8 cellular contexts compared by ENCODE assay signal in the genomic region with DNA sequence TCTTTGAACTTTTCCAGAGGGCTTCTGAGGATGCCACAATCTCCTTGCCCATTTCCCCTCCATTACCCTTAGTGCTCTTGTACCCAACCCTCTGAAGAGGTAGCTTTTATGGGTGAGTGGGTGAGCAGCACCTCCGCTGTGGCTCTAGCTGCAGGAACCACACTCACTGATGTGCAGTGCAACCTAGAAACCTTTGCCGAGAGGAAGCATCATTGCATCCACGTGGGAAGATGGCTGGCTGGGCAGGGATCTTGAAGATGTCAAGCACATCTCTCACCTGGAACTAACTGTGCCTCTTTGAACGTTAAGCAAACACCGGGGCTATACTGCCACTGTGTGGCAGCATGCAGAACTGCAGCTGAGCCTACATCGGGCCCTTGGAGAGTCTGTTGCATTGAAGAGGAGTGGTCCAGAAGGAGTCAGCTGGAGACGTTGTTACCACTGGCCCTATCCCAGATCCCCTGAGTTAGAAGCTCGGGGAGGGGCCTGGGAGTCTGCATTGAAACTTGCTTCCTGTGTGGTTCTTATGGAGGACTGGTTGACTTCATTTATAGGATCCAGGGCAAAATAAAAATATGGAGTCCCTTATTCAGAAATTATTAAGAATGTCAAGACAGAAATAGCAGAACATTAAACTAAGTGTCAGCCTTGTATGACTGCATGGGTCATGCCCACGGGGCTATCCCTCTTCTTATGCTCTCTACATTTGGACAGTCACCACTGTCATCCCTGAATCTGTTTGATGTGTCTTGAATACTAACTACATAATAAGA. TPM values are rescaled to one million over a fixed set of nuclear protein-coding genes. Genes with fewer than 3 reads are reported as not detected.
DNase-seq lines count a peak whose midpoint lies in the region; ATAC-seq, FAIRE-seq and TF ChIP-seq lines count a peak whose summit lies in the region.

No MANE protein-coding gene starts in this region.

- no peak overlapping the region for H4K91ac ChIP-seq in neuronal stem cell (ENCODE audit: low read depth, low read length, poor library complexity)

- POLR2A ChIA-PET in Panc1 (lab: Charles Lee) = no interaction called here

- no peak overlapping the region for H2BK5ac ChIP-seq in neuronal stem cell (ENCODE audit: low read length)

- H3K27ac ChIP-seq in Panc1 (ENCODE audit: low read length) = no peak overlapping the region
- H3K27ac ChIP-seq in neuronal stem cell (replicated peaks; ENCODE audit: low read length) = no peak overlapping the region
- peak overlapping the region in 1 of 2 donors; percentile 38 for H3K27ac ChIP-seq in thoracic aorta

- peak; percentile 76 for ATAC-seq in GM21576 (IDR thresholded peaks at IDR 0.05; ENCODE audit: unreplicated experiment)
- peak; percentile 87 for ATAC-seq in Panc1
- ATAC-seq in thoracic aorta (ENCODE audit: insufficient number of reproducible peaks, low FRiP score, low read depth) = no peak

- no peak overlapping the region for H2BK12ac ChIP-seq in neuronal stem cell (ENCODE audit: low read length)

- BruUV-seq in Panc1 (replicated peaks; lab: Mats Ljungman, UMichigan) = no TSS peak

- no peak overlapping the region for H3K14ac ChIP-seq in neuronal stem cell (ENCODE audit: low read length)

- H3K4me1 ChIP-seq in Panc1 (ENCODE audit: control insufficient read depth, insufficient read depth, low read length) (no peaks in the 10 kb centered on the region), neuronal stem cell (ENCODE audit: control insufficient read depth in 2 of 2, insufficient read depth in 1 of 2, low read depth in 1 of 2, low read length in 2 of 2) (peaks cover 7 to 8% of the 10 kb centered on the region in 2 donors), thoracic aorta (ENCODE audit: control insufficient read depth in 1 of 2, low read depth in 2 of 2) (peaks cover 4 to 27% of the 10 kb centered on the region in 2 donors)

- H2BK120ac ChIP-seq in neuronal stem cell (ENCODE audit: low read depth, low read length) = no peak overlapping the region

- H3K4ac ChIP-seq in neuronal stem cell (ENCODE audit: low read length) = no peak overlapping the region

- no peak overlapping the region for H3K23ac ChIP-seq in neuronal stem cell (ENCODE audit: low read depth, low read length, poor library complexity)

- H3K18ac ChIP-seq in neuronal stem cell (ENCODE audit: low read length) = no peak overlapping the region

- no CpG with 5 or more reads among the region's 9 CpGs for WGBS in neuronal stem cell (ENCODE audit: extremely low coverage in 2 of 2, insufficient read length in 2 of 2, insufficient replicate concordance in 1 of 2), 2 donors

- no peak overlapping the region for H2AFZ ChIP-seq in neuronal stem cell (ENCODE audit: low read length)

- peak; percentile 69 for DNase-seq in D721Med (ENCODE audit: insufficient read length, low spot score)
- peak; percentile 15 to 27 for DNase-seq in Kasumi-1 (lab: John Stamatoyannopoulos, UW)
- peak; percentile 68 for DNase-seq in Panc1 (ENCODE audit: low read depth, low spot score)
- peak; percentile 20 for DNase-seq in activated T-helper 1 cell treated with anti-CD3 and anti-CD28 coated beads, Interleukin-2, amount 50 U/mL, for 16 hours (ENCODE audit: low read depth in 1 of 2, low spot score in 1 of 2)
- peak; percentile 64 for DNase-seq in fibroblast of the conjunctiva (ENCODE audit: low read depth)
- DNase-seq in neuronal stem cell (ENCODE audit: low spot score) = peak; percentile 82
- DNase-seq in thoracic aorta (ENCODE audit: low spot score) = no peak

- no peak for FAIRE-seq in D721Med (lab: Jason Lieb, UNC)

- CTCF ChIA-PET in Panc1 (lab: Charles Lee) = interaction anchor here (1.3 kb wide), 1 partner anchor 147 kb away, joined by 6 read pairs; no protein-coding TSS in a partner anchor

- no peak overlapping the region for H3K9ac ChIP-seq in neuronal stem cell (ENCODE audit: low read depth, low read length, poor library complexity)

- H3K27me3 ChIP-seq in Panc1 (ENCODE audit: control insufficient read depth, insufficient read depth, low read length) (no peaks in the 10 kb centered on the region), neuronal stem cell (ENCODE audit: control insufficient read depth in 3 of 3, insufficient read depth in 3 of 3, low read depth in 1 of 3, low read length in 3 of 3) (no peaks in the 10 kb centered on the region), thoracic aorta (replicated peaks; ENCODE audit: insufficient read depth) (no peaks in the 10 kb centered on the region)

- TF ChIP-seq CTCF in D721Med (IDR thresholded peaks at IDR 0.05; ENCODE audit: insufficient read depth, missing control alignments) (peak; percentile 99), Panc1 (IDR thresholded peaks at IDR 0.05) (peak; percentile 94), thoracic aorta (IDR thresholded peaks at IDR 0.05) (peak; percentile 95)

- intact Hi-C loops in Panc1 (cut with micrococcal nuclease; ENCODE audit: unreplicated experiment) = loop anchor here (1.0 kb wide), 1 partner anchor 147 kb away; no protein-coding TSS in a partner anchor

- no peaks in the 10 kb centered on the region for H3K36me3 ChIP-seq in Panc1 (ENCODE audit: control insufficient read depth, insufficient read depth, low read length)
- peaks cover 17 to 45% of the 10 kb centered on the region in 2 donors for H3K36me3 ChIP-seq in neuronal stem cell (replicated peaks in 1 of 2; ENCODE audit: control insufficient read depth in 2 of 2, insufficient read depth in 2 of 2, low read length in 2 of 2)
- H3K36me3 ChIP-seq in thoracic aorta = peaks cover 15% of the 10 kb centered on the region

- no peak overlapping the region for H3K4me2 ChIP-seq in neuronal stem cell (ENCODE audit: insufficient read depth, low read length, poor library complexity, severe bottlenecking)

- H3K4me3 ChIP-seq in Panc1 (ENCODE audit: low read depth in 2 of 2, low read length in 2 of 2) = no peak overlapping the region
- H3K4me3 ChIP-seq in neuronal stem cell (ENCODE audit: low read length in 2 of 2) = no peak overlapping the region
- H3K4me3 ChIP-seq in thoracic aorta = no peak overlapping the region

- no peak overlapping the region for H2BK15ac ChIP-seq in neuronal stem cell (ENCODE audit: low read length)

- H2AK5ac ChIP-seq in neuronal stem cell (ENCODE audit: low read depth, low read length) = no peak overlapping the region

- no peaks in the 10 kb centered on the region for H3K79me1 ChIP-seq in neuronal stem cell (ENCODE audit: low read depth, low read length)

- H4K8ac ChIP-seq in neuronal stem cell (ENCODE audit: low read depth, low read length) = no peak overlapping the region

- in situ Hi-C loops in Panc1 (cut with HindIII; ENCODE audit: low pct_unique_long_range_greater_than_20kb, low sequenced_read_pairs) = no loop called here

- H3K9me3 ChIP-seq in Panc1 (ENCODE audit: control insufficient read depth, insufficient read depth, low read depth, low read length) (no peaks in the 10 kb centered on the region), neuronal stem cell (replicated peaks in 1 of 2; ENCODE audit: control insufficient read depth in 2 of 2, insufficient read depth in 1 of 2, low read depth in 1 of 2, low read length in 2 of 2) (no peaks in the 10 kb centered on the region), thoracic aorta (no peaks in the 10 kb centered on the region)

RNA-seq across cellular contexts. Expression of a gene that starts 28.7 kb away (rescaled TPM):
- total RNA-seq in Panc1 (2021; ENCODE audit: unreplicated experiment) (1.9 TPM), thoracic aorta (1,000 to 10,000 TPM in 1 of 2 donors, 100 to 1,000 TPM in 1; 482 to 2,105 TPM)
- not detected for polyA plus RNA-seq in Panc1 (2012; ENCODE audit: insufficient read length)
- 280 TPM for polyA plus RNA-seq in neuronal stem cell (2013, experiment 1 of 2)
- polyA plus RNA-seq in neuronal stem cell (2013, experiment 2 of 2) = 290 TPM

RNA-seq across cellular contexts. Expression of a gene that starts 33.4 kb away (rescaled TPM):
- total RNA-seq in Panc1 (2021; ENCODE audit: unreplicated experiment) (54.8 TPM), thoracic aorta (1,000 to 10,000 TPM in 1 of 2 donors, 100 to 1,000 TPM in 1; 608 to 2,156 TPM)
- polyA plus RNA-seq in Panc1 (2012; ENCODE audit: insufficient read length) = 110 TPM
- 479 TPM for polyA plus RNA-seq in neuronal stem cell (2013, experiment 1 of 2)
- polyA plus RNA-seq in neuronal stem cell (2013, experiment 2 of 2) = 466 TPM

Comparison
In these comparisons a context has a peak if more than half of its experiments do, and no peak if none do; other contexts are left out.
1. RNA of a gene that starts 28.7 kb away (total RNA-seq): 482 to 2,105 TPM in thoracic aorta; 1.9 TPM in Panc1 (single experiment); every median in the first group is over 100 times any median in the second.
2. RNA of a gene that starts 33.4 kb away (total RNA-seq): 608 to 2,156 TPM in thoracic aorta; 54.8 TPM in Panc1 (single experiment); every median in the first group is over 10 times any median in the second.
3. Peak in every context shown above with its lines, with median percentiles within 50 percentile points of each other: CTCF ChIP-seq.